Comparison of ENCODE assay signal across 17 cellular contexts in genomic region chr11:130585545-130585944, GRCh38.
A peak's percentile ranks its signal among the peaks of the same experiment; 100 is the strongest.
DNase-seq lines count a peak whose midpoint lies in the region; ATAC-seq and TF ChIP-seq lines count a peak whose summit lies in the region.
"Had no signal": no experiment of that assay in that cellular context is flagged by ENCODE, and none has a peak within 500 bp of the region (broad histone marks: within the 10 kb centered on the region; RNA-seq: fewer than 3 reads in every experiment).

No MANE protein-coding gene starts in this region.

- H3K27me3 ChIP-seq in fibroblast of lung (ENCODE audit: control insufficient read depth, insufficient read depth, low read length): no peaks in the 10 kb centered on the region
- H3K27me3 ChIP-seq in neuronal stem cell (ENCODE audit: control insufficient read depth in 3 of 3, insufficient read depth in 3 of 3, low read depth in 1 of 3, low read length in 3 of 3): no peaks in the 10 kb centered on the region
- H3K27me3 ChIP-seq in endodermal cell (ENCODE audit: control insufficient read depth, insufficient read depth, low read length, poor library complexity, severe bottlenecking): no peaks in the 10 kb centered on the region
- H3K27me3 ChIP-seq: ovary, suprapubic skin had no signal

- no peak overlapping the region for H2AFZ ChIP-seq in fibroblast of lung (ENCODE audit: low read length)
- no peak overlapping the region for H2AFZ ChIP-seq in neuronal stem cell (ENCODE audit: low read length)

- H3K4me3 ChIP-seq in fibroblast of lung (replicated peaks in 1 of 4; ENCODE audit: control extremely low read depth in 1 of 4, insufficient read depth in 1 of 4, low read depth in 3 of 4, low read length in 4 of 4) (no peak overlapping the region), neuronal stem cell (ENCODE audit: low read length in 2 of 2) (no peak overlapping the region), endodermal cell (ENCODE audit: low read length) (no peak overlapping the region)
- H3K4me3 ChIP-seq: ovary, suprapubic skin had no signal

- H3K23ac ChIP-seq in neuronal stem cell (ENCODE audit: low read depth, low read length, poor library complexity): no peak overlapping the region

- no peak overlapping the region for H3K27ac Mint-ChIP-seq in endodermal cell
- H3K27ac Mint-ChIP-seq: memory B cell had no signal

- no peak overlapping the region for H2BK120ac ChIP-seq in neuronal stem cell (ENCODE audit: low read depth, low read length)

- no peaks in the 10 kb centered on the region for H3K36me3 ChIP-seq in fibroblast of lung (ENCODE audit: control insufficient read depth, insufficient read depth, low read length)
- H3K36me3 ChIP-seq in neuronal stem cell (replicated peaks in 1 of 2; ENCODE audit: control insufficient read depth in 2 of 2, insufficient read depth in 2 of 2, low read length in 2 of 2): no peaks in the 10 kb centered on the region
- H3K36me3 ChIP-seq in endodermal cell (ENCODE audit: control insufficient read depth, insufficient read depth, low read length): no peaks in the 10 kb centered on the region
- H3K36me3 ChIP-seq: ovary, suprapubic skin had no signal

- peak overlapping the region; percentile 85 for H3K27ac ChIP-seq in RWPE1
- no peak overlapping the region for H3K27ac ChIP-seq in fibroblast of lung (ENCODE audit: insufficient read depth, low read length)
- no peak overlapping the region for H3K27ac ChIP-seq in neuronal stem cell (replicated peaks; ENCODE audit: low read length)
- no peak overlapping the region for H3K27ac ChIP-seq in endodermal cell (ENCODE audit: low read depth, low read length)
- H3K27ac ChIP-seq: ovary, suprapubic skin had no signal

- H3K4me2 ChIP-seq in fibroblast of lung (ENCODE audit: extremely low read depth, insufficient read depth, low read length) (no peak overlapping the region), neuronal stem cell (ENCODE audit: insufficient read depth, low read length, poor library complexity, severe bottlenecking) (no peak overlapping the region)

- H2BK5ac ChIP-seq in neuronal stem cell (ENCODE audit: low read length): no peak overlapping the region

- H4K20me1 ChIP-seq in fibroblast of lung (ENCODE audit: control insufficient read depth, extremely low read depth, insufficient read depth, low read length): no peaks in the 10 kb centered on the region

- no peak overlapping the region for H2BK12ac ChIP-seq in neuronal stem cell (ENCODE audit: low read length)

- no peak overlapping the region for H3K14ac ChIP-seq in neuronal stem cell (ENCODE audit: low read length)

- H3K9me3 ChIP-seq in fibroblast of lung (ENCODE audit: control insufficient read depth, insufficient read depth, low read depth, low read length) (no peaks in the 10 kb centered on the region), neuronal stem cell (replicated peaks in 1 of 2; ENCODE audit: control insufficient read depth in 2 of 2, insufficient read depth in 1 of 2, low read depth in 1 of 2, low read length in 2 of 2) (peaks cover 0 to 9% of the 10 kb centered on the region in 2 donors), endodermal cell (ENCODE audit: control insufficient read depth, low read length) (no peaks in the 10 kb centered on the region)
- H3K9me3 ChIP-seq: ovary, suprapubic skin had no signal

- H3K27me3 Mint-ChIP-seq in endodermal cell (ENCODE audit: insufficient read depth): no peaks in the 10 kb centered on the region

- H3K79me2 ChIP-seq in fibroblast of lung (ENCODE audit: control insufficient read depth, insufficient read depth, low read length): no peaks in the 10 kb centered on the region

- H3K9ac ChIP-seq in fibroblast of lung (ENCODE audit: insufficient read depth, low read length): no peak overlapping the region
- no peak overlapping the region for H3K9ac ChIP-seq in neuronal stem cell (ENCODE audit: low read depth, low read length, poor library complexity)
- H3K9ac ChIP-seq in endodermal cell (ENCODE audit: extremely low read depth, low read length, poor library complexity, severe bottlenecking): no peak overlapping the region

- no peak overlapping the region for H4K91ac ChIP-seq in neuronal stem cell (ENCODE audit: low read depth, low read length, poor library complexity)

- WGBS in neuronal stem cell (ENCODE audit: extremely low coverage in 2 of 2, insufficient read length in 2 of 2, insufficient replicate concordance in 1 of 2), 2 donors: no CpG with 5 or more reads among the region's 5 CpGs
- 88 to 94% methylated on average over 2 to 5 of the region's 5 CpGs for WGBS in endodermal cell (ENCODE audit: insufficient coverage in 1 of 2, insufficient read length in 1 of 2), 2 experiments

- peaks cover 2% of the 10 kb centered on the region for H3K9me3 Mint-ChIP-seq in endodermal cell

- H3K4ac ChIP-seq in neuronal stem cell (ENCODE audit: low read length): no peak overlapping the region

- no peaks in the 10 kb centered on the region for H3K79me1 ChIP-seq in neuronal stem cell (ENCODE audit: low read depth, low read length)

- peaks cover 9% of the 10 kb centered on the region for H3K4me1 ChIP-seq in fibroblast of lung (ENCODE audit: control insufficient read depth, extremely low read depth, insufficient read depth, low read length)
- H3K4me1 ChIP-seq in neuronal stem cell (ENCODE audit: control insufficient read depth in 2 of 2, insufficient read depth in 1 of 2, low read depth in 1 of 2, low read length in 2 of 2): peaks cover 12 to 14% of the 10 kb centered on the region in 2 donors
- peaks cover 13% of the 10 kb centered on the region for H3K4me1 ChIP-seq in endodermal cell (ENCODE audit: control insufficient read depth, insufficient read depth, low read length)

- no peak for ATAC-seq in SK-N-SH treated with all-trans-retinoic acid at 6 μM for 48 hours
- no peak for ATAC-seq in HG03039 (IDR thresholded peaks at IDR 0.05; ENCODE audit: unreplicated experiment)
- ATAC-seq: HepG2 had no signal

- peak overlapping the region; percentile 17 for H3K18ac ChIP-seq in neuronal stem cell (ENCODE audit: low read length)

- POLR2A ChIA-PET in RWPE1 (lab: Yijun Ruan, JAX; ENCODE audit: low non-redundant PET): interaction anchor here (0.7 kb wide), 1 partner anchor 7 kb away, joined by 5 read pairs; no protein-coding TSS in a partner anchor

- TF ChIP-seq CTCF in RWPE1 (conservative IDR thresholded peaks at IDR 0.05; ENCODE audit: low read depth) (no peak), fibroblast of lung (conservative IDR thresholded peaks at IDR 0.05 in 1 of 2, IDR thresholded peaks at IDR 0.05 in 1 of 2; ENCODE audit: low read depth in 1 of 2, low read length in 2 of 2) (no peak), endodermal cell (conservative IDR thresholded peaks at IDR 0.05) (no peak)

- H3K36me3 Mint-ChIP-seq in endodermal cell (ENCODE audit: low read depth): no peaks in the 10 kb centered on the region
- H3K36me3 Mint-ChIP-seq: memory B cell had no signal

- H3K4me1 Mint-ChIP-seq in endodermal cell: peaks cover 12% of the 10 kb centered on the region
- H3K4me1 Mint-ChIP-seq: memory B cell had no signal

- H2AK5ac ChIP-seq in neuronal stem cell (ENCODE audit: low read depth, low read length): peak overlapping the region; percentile 23

- no peak overlapping the region for H4K8ac ChIP-seq in neuronal stem cell (ENCODE audit: low read depth, low read length)

- H3K4me3 Mint-ChIP-seq in endodermal cell: no peak overlapping the region
- H3K4me3 Mint-ChIP-seq: memory B cell had no signal

- DNase-seq in Daoy (ENCODE audit: low read depth): peak; percentile 39
- peak; percentile 35 for DNase-seq in RWPE1 (ENCODE audit: low spot score)
- DNase-seq in fibroblast of lung (ENCODE audit: low read depth in 2 of 2): peak; percentile 26 to 90
- DNase-seq in neuronal stem cell (ENCODE audit: low spot score): no peak
- no peak for DNase-seq in activated CD4-positive, alpha-beta T cell treated with anti-CD3 and anti-CD28 coated beads, Interleukin-2, amount 50 U/mL, for 1 hour
- DNase-seq in endodermal cell: no peak
- DNase-seq: activated CD8-positive, alpha-beta memory T cell treated with anti-CD3 and anti-CD28 coated beads, Interleukin-2, amount 50 U/mL, for 4 hours; activated naive CD4-positive, alpha-beta T cell treated with anti-CD3 and anti-CD28 coated beads, Interleukin-2, amount 50 U/mL, for 16 hours; erythroblast; NCI-H1417; NCI-H345; ovary had no signal

- CTCF ChIA-PET in RWPE1 (lab: Yijun Ruan, JAX): no interaction called here

- peak overlapping the region; percentile 0 for H2BK15ac ChIP-seq in neuronal stem cell (ENCODE audit: low read length)

TF ChIP-seq in SK-N-SH treated with all-trans-retinoic acid at 6 μM for 48 hours, 23 proteins besides CTCF, POLR2A, EP300 and RAD21:
- no peak for TF ChIP-seq BACH2 (CRISPR knock-in tag; IDR thresholded peaks at IDR 0.05; ENCODE audit: borderline replicate concordance)
- TF ChIP-seq ZNF565 (CRISPR knock-in tag; conservative IDR thresholded peaks at IDR 0.05; ENCODE audit: low read depth): no peak
- TF ChIP-seq ISL1 (CRISPR knock-in tag; IDR thresholded peaks at IDR 0.05): no peak
- TF ChIP-seq TCF4 (CRISPR knock-in tag; IDR thresholded peaks at IDR 0.05; ENCODE audit: borderline replicate concordance): no peak
- TF ChIP-seq, protein P1, sequence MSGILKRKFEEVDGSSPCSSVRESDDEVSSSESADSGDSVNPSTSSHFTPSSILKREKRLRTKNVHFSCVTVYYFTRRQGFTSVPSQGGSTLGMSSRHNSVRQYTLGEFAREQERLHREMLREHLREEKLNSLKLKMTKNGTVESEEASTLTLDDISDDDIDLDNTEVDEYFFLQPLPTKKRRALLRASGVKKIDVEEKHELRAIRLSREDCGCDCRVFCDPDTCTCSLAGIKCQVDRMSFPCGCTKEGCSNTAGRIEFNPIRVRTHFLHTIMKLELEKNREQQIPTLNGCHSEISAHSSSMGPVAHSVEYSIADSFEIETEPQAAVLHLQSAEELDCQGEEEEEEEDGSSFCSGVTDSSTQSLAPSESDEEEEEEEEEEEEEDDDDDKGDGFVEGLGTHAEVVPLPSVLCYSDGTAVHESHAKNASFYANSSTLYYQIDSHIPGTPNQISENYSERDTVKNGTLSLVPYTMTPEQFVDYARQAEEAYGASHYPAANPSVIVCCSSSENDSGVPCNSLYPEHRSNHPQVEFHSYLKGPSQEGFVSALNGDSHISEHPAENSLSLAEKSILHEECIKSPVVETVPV (CRISPR knock-in tag; IDR thresholded peaks at IDR 0.05): no peak
- TF ChIP-seq ZNF70 (CRISPR knock-in tag; IDR thresholded peaks at IDR 0.05): no peak
- no peak for TF ChIP-seq PPARA (CRISPR knock-in tag; IDR thresholded peaks at IDR 0.05; ENCODE audit: borderline replicate concordance)

Comparison
In these comparisons a context has a peak if more than half of its experiments do, and no peak if none do; other contexts are left out.
1. DNase-seq: peak in Daoy (single experiment), RWPE1 (single experiment) and fibroblast of lung (2 of 2); none in neuronal stem cell (single experiment), activated CD4-positive, alpha-beta T cell treated with anti-CD3 and anti-CD28 coated beads, Interleukin-2, amount 50 U/mL, for 1 hour (single experiment) and endodermal cell (single experiment).